In genomic region chr19:10289167-10289835, GRCh38 we compare ENCODE assay signal across 1 cellular context.
A peak's percentile ranks its signal among the peaks of the same experiment; 100 is the strongest.
TF ChIP-seq lines count a peak whose summit lies in the region.

No MANE protein-coding gene starts in this region.

TF ChIP-seq in A549, 52 proteins besides CTCF, POLR2A, EP300 and RAD21 (continued from another document):
- TF ChIP-seq EHMT2 (IDR thresholded peaks at IDR 0.05; ENCODE audit: low read depth) (no peak), RNF2 (IDR thresholded peaks at IDR 0.05; ENCODE audit: borderline replicate concordance, low read depth) (no peak), MAFK (IDR thresholded peaks at IDR 0.05; ENCODE audit: partially characterized antibody) (no peak), FOSL2 (IDR thresholded peaks at IDR 0.05) (no peak), FOSL2 (CRISPR knock-in tag; IDR thresholded peaks at IDR 0.05) (no peak), NPAS2 (CRISPR knock-in tag; IDR thresholded peaks at IDR 0.05; ENCODE audit: borderline replicate concordance) (no peak; the same call in 1 of the 2 replicates), POLR2AphosphoS2 (conservative IDR thresholded peaks at IDR 0.05; ENCODE audit: low read length) (no peak), HOXB13 (CRISPR knock-in tag; IDR thresholded peaks at IDR 0.05; ENCODE audit: low read depth) (no peak), CHD4 (IDR thresholded peaks at IDR 0.05; ENCODE audit: borderline replicate concordance) (no peak), HOXA7 (CRISPR knock-in tag; IDR thresholded peaks at IDR 0.05) (no peak), MAX (IDR thresholded peaks at IDR 0.05) (peak; percentile 90), HOXB5 (CRISPR knock-in tag; IDR thresholded peaks at IDR 0.05) (no peak), GATA3 (IDR thresholded peaks at IDR 0.05; ENCODE audit: borderline replicate concordance) (no peak), USF2 (IDR thresholded peaks at IDR 0.05) (peak; percentile 71), KDM5A (IDR thresholded peaks at IDR 0.05) (no peak)
- TF ChIP-seq, protein P1, sequence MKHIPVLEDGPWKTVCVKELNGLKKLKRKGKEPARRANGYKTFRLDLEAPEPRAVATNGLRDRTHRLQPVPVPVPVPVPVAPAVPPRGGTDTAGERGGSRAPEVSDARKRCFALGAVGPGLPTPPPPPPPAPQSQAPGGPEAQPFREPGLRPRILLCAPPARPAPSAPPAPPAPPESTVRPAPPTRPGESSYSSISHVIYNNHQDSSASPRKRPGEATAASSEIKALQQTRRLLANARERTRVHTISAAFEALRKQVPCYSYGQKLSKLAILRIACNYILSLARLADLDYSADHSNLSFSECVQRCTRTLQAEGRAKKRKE (CRISPR knock-in tag; IDR thresholded peaks at IDR 0.05; ENCODE audit: low read depth): 0 out of 2 replicates have a peak, but pooled peaks have one; percentile 54
